Comparison of ENCODE assay signal across 21 cellular contexts in the genomic region with DNA sequence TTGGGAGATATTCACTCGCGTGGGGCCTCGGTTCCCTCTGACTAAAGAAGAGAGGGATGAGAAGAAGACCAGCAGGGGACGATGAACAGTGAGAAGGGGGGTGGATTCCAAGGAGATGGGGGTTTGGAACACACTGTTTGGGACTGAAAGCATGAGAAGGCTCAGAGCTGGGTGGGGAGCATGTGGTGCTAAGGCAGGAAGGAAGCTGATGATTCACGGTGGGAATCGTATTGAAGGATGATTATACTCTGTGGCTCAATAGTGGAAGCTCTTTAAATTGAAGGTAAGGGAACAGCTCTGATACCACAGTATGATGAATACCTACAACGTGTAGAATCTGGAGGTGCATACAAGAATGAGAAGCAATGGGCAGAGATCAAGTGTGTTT.
A peak's percentile ranks its signal among the peaks of the same experiment; 100 is the strongest.
DNase-seq lines count a peak whose midpoint lies in the region; ATAC-seq and TF ChIP-seq lines count a peak whose summit lies in the region.
"Had no signal": no experiment of that assay in that cellular context is flagged by ENCODE, and none has a peak within 500 bp of the region (broad histone marks: within the 10 kb centered on the region; RNA-seq: fewer than 3 reads in every experiment).

No MANE protein-coding gene starts in this region.

- no peak overlapping the region for H2AK5ac ChIP-seq in neuronal stem cell (ENCODE audit: low read depth, low read length)

- no peaks in the 10 kb centered on the region for H3K79me2 ChIP-seq in GM23248 (ENCODE audit: insufficient read depth)

- H3K4me1 ChIP-seq in GM23248 (ENCODE audit: insufficient read depth): 0 out of 2 replicates have a peak, but pooled peaks cover 7% of the 10 kb centered on the region
- no peaks in the 10 kb centered on the region for H3K4me1 ChIP-seq in neuronal stem cell (ENCODE audit: control insufficient read depth in 2 of 2, insufficient read depth in 1 of 2, low read depth in 1 of 2, low read length in 2 of 2)

- intact Hi-C loops in left ventricle myocardium superior (cut with micrococcal nuclease): no loop called here

- H3K9me3 ChIP-seq in GM23248 (ENCODE audit: low read depth): no peaks in the 10 kb centered on the region
- no peaks in the 10 kb centered on the region for H3K9me3 ChIP-seq in neuronal stem cell (replicated peaks in 1 of 2; ENCODE audit: control insufficient read depth in 2 of 2, insufficient read depth in 1 of 2, low read depth in 1 of 2, low read length in 2 of 2)
- H3K9me3 ChIP-seq: SK-N-SH had no signal

- H3K27me3 ChIP-seq in GM23248 (replicated peaks; ENCODE audit: insufficient read depth) (no peaks in the 10 kb centered on the region), brain microvascular endothelial cell (replicated peaks) (no peaks in the 10 kb centered on the region), neuronal stem cell (ENCODE audit: control insufficient read depth in 3 of 3, insufficient read depth in 3 of 3, low read depth in 1 of 3, low read length in 3 of 3) (no peaks in the 10 kb centered on the region)

- no peak overlapping the region for H2BK15ac ChIP-seq in neuronal stem cell (ENCODE audit: low read length)

- no peaks in the 10 kb centered on the region for H3K9me2 ChIP-seq in GM23248 (ENCODE audit: insufficient read depth)
- H3K9me2 ChIP-seq: SK-N-SH had no signal

- no peak overlapping the region for H4K91ac ChIP-seq in neuronal stem cell (ENCODE audit: low read depth, low read length, poor library complexity)

- H3K27ac ChIP-seq in GM23248 (no peak overlapping the region), brain microvascular endothelial cell (no peak overlapping the region), neuronal stem cell (replicated peaks; ENCODE audit: low read length) (no peak overlapping the region)

- H3K14ac ChIP-seq in neuronal stem cell (ENCODE audit: low read length): no peak overlapping the region

- H3K9ac ChIP-seq in GM23248 (no peak overlapping the region), neuronal stem cell (ENCODE audit: low read depth, low read length, poor library complexity) (no peak overlapping the region)
- H3K9ac ChIP-seq: SK-N-SH had no signal

- in situ Hi-C loops in GM23248 (cut with MboI): no loop called here
- in situ Hi-C loops in brain microvascular endothelial cell (cut with HindIII; ENCODE audit: low pct_ligation_motif_present, low sequenced_read_pairs): no loop called here
- in situ Hi-C loops in GM13977 (cut with MboI; ENCODE audit: low pct_unique_long_range_greater_than_20kb, low sequenced_read_pairs, unreplicated experiment): no loop called here

- H3K4me3 ChIP-seq in GM23248 (no peak overlapping the region), brain microvascular endothelial cell (ENCODE audit: low read depth, low read length) (no peak overlapping the region), fibroblast of pulmonary artery (replicated peaks; ENCODE audit: low read depth, low read length) (no peak overlapping the region), neuronal stem cell (ENCODE audit: low read length in 2 of 2) (no peak overlapping the region)
- H3K4me3 ChIP-seq: GM12878 had no signal

- no peaks in the 10 kb centered on the region for H3K36me3 ChIP-seq in GM23248 (ENCODE audit: low read depth)
- no peaks in the 10 kb centered on the region for H3K36me3 ChIP-seq in brain microvascular endothelial cell (replicated peaks)
- H3K36me3 ChIP-seq in neuronal stem cell (replicated peaks in 1 of 2; ENCODE audit: control insufficient read depth in 2 of 2, insufficient read depth in 2 of 2, low read length in 2 of 2): no peaks in the 10 kb centered on the region

- ATAC-seq in left ventricle myocardium superior: no peak
- ATAC-seq: GM12878, HepG2 had no signal

- H3K4me2 ChIP-seq in GM23248 (ENCODE audit: unreplicated experiment) (peak overlapping the region; percentile 44), neuronal stem cell (ENCODE audit: insufficient read depth, low read length, poor library complexity, severe bottlenecking) (no peak overlapping the region)
- H3K4me2 ChIP-seq: SK-N-SH had no signal

- no peaks in the 10 kb centered on the region for H3K79me1 ChIP-seq in neuronal stem cell (ENCODE audit: low read depth, low read length)

- WGBS in GM23248 (ENCODE audit: low coverage in 1 of 2, low lambda C conversion rate in 2 of 2, missing lambda C conversion rate in 2 of 2), 2 experiments: 53 to 57% methylated on average over 7 of the region's 7 CpGs
- WGBS in neuronal stem cell (ENCODE audit: extremely low coverage in 2 of 2, insufficient read length in 2 of 2, insufficient replicate concordance in 1 of 2), 2 donors: no CpG with 5 or more reads among the region's 7 CpGs

- no peak overlapping the region for H3K18ac ChIP-seq in neuronal stem cell (ENCODE audit: low read length)

- H4K20me1 ChIP-seq in GM23248 (ENCODE audit: insufficient read depth): no peaks in the 10 kb centered on the region

- no peak overlapping the region for H4K8ac ChIP-seq in neuronal stem cell (ENCODE audit: low read depth, low read length)

- no peaks in the 10 kb centered on the region for H3F3A ChIP-seq in GM23248 (ENCODE audit: insufficient read depth)

- H3K23ac ChIP-seq in neuronal stem cell (ENCODE audit: low read depth, low read length, poor library complexity): no peak overlapping the region

- no peak overlapping the region for H2BK120ac ChIP-seq in neuronal stem cell (ENCODE audit: low read depth, low read length)

- H3K4ac ChIP-seq in neuronal stem cell (ENCODE audit: low read length): no peak overlapping the region

- H2BK5ac ChIP-seq in neuronal stem cell (ENCODE audit: low read length): no peak overlapping the region

- H2BK12ac ChIP-seq in neuronal stem cell (ENCODE audit: low read length): no peak overlapping the region

- DNase-seq in GM23248: peak; percentile 74
- DNase-seq in brain microvascular endothelial cell: peak; percentile 24
- DNase-seq in fibroblast of pulmonary artery (ENCODE audit: low read depth): peak; percentile 26
- no peak for DNase-seq in left ventricle myocardium superior
- no peak for DNase-seq in GM13977 (ENCODE audit: low spot score)
- DNase-seq in neuronal stem cell (ENCODE audit: low spot score): no peak
- no peak for DNase-seq in SKM-1 (lab: John Stamatoyannopoulos, UW; ENCODE audit: unreplicated experiment)
- DNase-seq: COR-L47, DMS 273 treated with DMSO at 0.1 percent for 48 hours, GF-D8, KBM-7, MV-4-11, NCI-H187, NCI-H2227 treated with DMSO at 0.1 percent for 48 hours, NCI-H510A treated with DMSO at 0.1 percent for 48 hours, NCI-H774, OCI-M1, SHP77 treated with DMSO at 0.1 percent for 48 hours, SK-N-SH had no signal

- TF ChIP-seq CTCF in brain microvascular endothelial cell (IDR thresholded peaks at IDR 0.05; ENCODE audit: low read depth, low read length, missing control alignments) (no peak), fibroblast of pulmonary artery (IDR thresholded peaks at IDR 0.05; ENCODE audit: low read length, missing control alignments) (no peak), GM13977 (IDR thresholded peaks at IDR 0.05; ENCODE audit: extremely low read depth, insufficient read depth, missing control alignments) (no peak)

- peak overlapping the region; percentile 72 for H2AFZ ChIP-seq in GM23248
- no peak overlapping the region for H2AFZ ChIP-seq in neuronal stem cell (ENCODE audit: low read length)

Comparison
In these comparisons a context has a peak if more than half of its experiments do, and no peak if none do; other contexts are left out.
1. DNase-seq: peak in GM23248 (single experiment), brain microvascular endothelial cell (single experiment) and fibroblast of pulmonary artery (single experiment); none in left ventricle myocardium superior (single experiment), GM13977 (single experiment), neuronal stem cell (single experiment) and SKM-1 (single experiment).